17 cellular contexts compared by ENCODE assay signal in genomic region chr20:34062651-34063482, GRCh38. TPM values are rescaled to one million over a fixed set of nuclear protein-coding genes. Genes with fewer than 3 reads are reported as not detected.
DNase-seq lines count a peak whose midpoint lies in the region; ATAC-seq and TF ChIP-seq lines count a peak whose summit lies in the region.
"Had no signal": no experiment of that assay in that cellular context is flagged by ENCODE, and none has a peak within 500 bp of the region (broad histone marks: within the 10 kb centered on the region; RNA-seq: fewer than 3 reads in every experiment).

No MANE protein-coding gene starts in this region.

- H3K4me3 ChIP-seq in fibroblast of pulmonary artery (replicated peaks; ENCODE audit: low read depth, low read length) = no peak overlapping the region
- H3K4me3 ChIP-seq: coronary artery, gastrocnemius medialis, spleen had no signal

- H3K36me3 Mint-ChIP-seq in activated T-cell treated with anti-CD3 and anti-CD28 coated beads, Interleukin-2, amount 50 U/mL, for 4 hours (ENCODE audit: insufficient read depth) = peaks cover 6% of the 10 kb centered on the region
- H3K36me3 Mint-ChIP-seq in stimulated activated effector memory CD8-positive, alpha-beta T cell treated with anti-CD3 and anti-CD28 coated beads, Interleukin-12 subunit alpha, Interleukin-12 subunit beta, amount 100 ng/mL, for 72 hours = peaks cover 25% of the 10 kb centered on the region
- H3K36me3 Mint-ChIP-seq: naive B cell, WTC11 had no signal

- DNase-seq in activated T-cell treated with anti-CD3 and anti-CD28 coated beads, Interleukin-2, amount 50 U/mL, for 4 hours = no peak
- no peak for DNase-seq in activated T-cell treated with anti-CD3 and anti-CD28 coated beads, Interleukin-2, amount 50 U/mL, for 48 hours
- DNase-seq in RKO (ENCODE audit: low spot score) (peak; percentile 24), fibroblast of pulmonary artery (ENCODE audit: low read depth) (peak; percentile 28)
- DNase-seq in stimulated activated effector memory CD8-positive, alpha-beta T cell treated with anti-CD3 and anti-CD28 coated beads, Interleukin-12 subunit alpha, Interleukin-12 subunit beta, amount 100 ng/mL, for 72 hours (ENCODE audit: low spot score in 2 of 2) = no peak
- DNase-seq: DMS79; gastrocnemius medialis; Karpas-422; naive B cell; NK-92 treated with Interleukin-12 subunit alpha and Interleukin-12 subunit beta, amount 100 ng/mL, for 24 hours; SK-N-SH; spleen had no signal

- H3K27ac Mint-ChIP-seq in stimulated activated effector memory CD8-positive, alpha-beta T cell treated with anti-CD3 and anti-CD28 coated beads, Interleukin-12 subunit alpha, Interleukin-12 subunit beta, amount 100 ng/mL, for 72 hours = peak overlapping the region; percentile 77
- H3K27ac Mint-ChIP-seq: WTC11 had no signal

- H3K27me3 Mint-ChIP-seq in activated T-cell treated with anti-CD3 and anti-CD28 coated beads, Interleukin-2, amount 50 U/mL, for 4 hours (ENCODE audit: low read depth) = no peaks in the 10 kb centered on the region
- H3K27me3 Mint-ChIP-seq: naive B cell had no signal

- ATAC-seq in activated T-cell treated with anti-CD3 and anti-CD28 coated beads, Interleukin-2, amount 50 U/mL, for 4 hours = peak; percentile 26 to 47
- peak; percentile 52 for ATAC-seq in stimulated activated effector memory CD8-positive, alpha-beta T cell treated with anti-CD3 and anti-CD28 coated beads, Interleukin-12 subunit alpha, Interleukin-12 subunit beta, amount 100 ng/mL, for 72 hours
- ATAC-seq in HG03439 (IDR thresholded peaks at IDR 0.05; ENCODE audit: unreplicated experiment) = no peak
- no peak for ATAC-seq in GM21381 (IDR thresholded peaks at IDR 0.05; ENCODE audit: unreplicated experiment)
- ATAC-seq in GM21526 (IDR thresholded peaks at IDR 0.05; ENCODE audit: low FRiP score, unreplicated experiment) = no peak
- ATAC-seq: gastrocnemius medialis, WTC11 had no signal

- TF ChIP-seq CTCF in fibroblast of pulmonary artery (IDR thresholded peaks at IDR 0.05; ENCODE audit: low read length, missing control alignments) = no peak

- no peaks in the 10 kb centered on the region for H3K9me3 Mint-ChIP-seq in activated T-cell treated with anti-CD3 and anti-CD28 coated beads, Interleukin-2, amount 50 U/mL, for 4 hours
- no peaks in the 10 kb centered on the region for H3K9me3 Mint-ChIP-seq in stimulated activated effector memory CD8-positive, alpha-beta T cell treated with anti-CD3 and anti-CD28 coated beads, Interleukin-12 subunit alpha, Interleukin-12 subunit beta, amount 100 ng/mL, for 72 hours
- H3K9me3 Mint-ChIP-seq: naive B cell, WTC11 had no signal

- H3K4me1 Mint-ChIP-seq in activated T-cell treated with anti-CD3 and anti-CD28 coated beads, Interleukin-2, amount 50 U/mL, for 4 hours (ENCODE audit: low read depth) = peaks cover 57% of the 10 kb centered on the region
- peaks cover 62% of the 10 kb centered on the region for H3K4me1 Mint-ChIP-seq in stimulated activated effector memory CD8-positive, alpha-beta T cell treated with anti-CD3 and anti-CD28 coated beads, Interleukin-12 subunit alpha, Interleukin-12 subunit beta, amount 100 ng/mL, for 72 hours

- no peak overlapping the region for H3K4me3 Mint-ChIP-seq in activated T-cell treated with anti-CD3 and anti-CD28 coated beads, Interleukin-2, amount 50 U/mL, for 4 hours
- no peak overlapping the region for H3K4me3 Mint-ChIP-seq in stimulated activated effector memory CD8-positive, alpha-beta T cell treated with anti-CD3 and anti-CD28 coated beads, Interleukin-12 subunit alpha, Interleukin-12 subunit beta, amount 100 ng/mL, for 72 hours
- H3K4me3 Mint-ChIP-seq: naive B cell, WTC11 had no signal

RNA-seq across cellular contexts. Expression of gene EIF2S2, which starts 49.2 kb away (rescaled TPM):
- 100 to 1,000 TPM; 128 to 132 (median 130) TPM for total RNA-seq in activated T-cell treated with anti-CD3 and anti-CD28 coated beads, Interleukin-2, amount 50 U/mL, for 4 hours

Comparison
In these comparisons a context has a peak if more than half of its experiments do, and no peak if none do; other contexts are left out.
1. ATAC-seq: peak in activated T-cell treated with anti-CD3 and anti-CD28 coated beads, Interleukin-2, amount 50 U/mL, for 4 hours (2 of 2) and stimulated activated effector memory CD8-positive, alpha-beta T cell treated with anti-CD3 and anti-CD28 coated beads, Interleukin-12 subunit alpha, Interleukin-12 subunit beta, amount 100 ng/mL, for 72 hours (single experiment); none in HG03439 (single experiment), GM21381 (single experiment) and GM21526 (single experiment).
2. DNase-seq: peak in RKO (single experiment) and fibroblast of pulmonary artery (single experiment); none in activated T-cell treated with anti-CD3 and anti-CD28 coated beads, Interleukin-2, amount 50 U/mL, for 4 hours (single experiment), activated T-cell treated with anti-CD3 and anti-CD28 coated beads, Interleukin-2, amount 50 U/mL, for 48 hours (0 of 2) and stimulated activated effector memory CD8-positive, alpha-beta T cell treated with anti-CD3 and anti-CD28 coated beads, Interleukin-12 subunit alpha, Interleukin-12 subunit beta, amount 100 ng/mL, for 72 hours (0 of 2).